12 cellular contexts compared by ENCODE assay signal in genomic region chr15:29736012-29736744, GRCh38.
DNase-seq lines count a peak whose midpoint lies in the region; ATAC-seq and TF ChIP-seq lines count a peak whose summit lies in the region.
"Had no signal": no experiment of that assay in that cellular context is flagged by ENCODE, and none has a peak within 500 bp of the region (broad histone marks: within the 10 kb centered on the region; RNA-seq: fewer than 3 reads in every experiment).

No MANE protein-coding gene starts in this region.

- H3K79me2 ChIP-seq in osteoblast (ENCODE audit: insufficient read depth, low read length): no peaks in the 10 kb centered on the region

- H3K36me3 Mint-ChIP-seq in activated CD8-positive, alpha-beta memory T cell treated with anti-CD3 and anti-CD28 coated beads, Interleukin-2, amount 10 ng/mL, durations not matched to agents 7 days and 5 days: no peaks in the 10 kb centered on the region
- H3K36me3 Mint-ChIP-seq in T-helper 1 cell treated with Interleukin-12 subunit alpha and Interleukin-12 subunit beta and Interleukin-4 antibody, amounts not matched to agents 30 μg/mL and 1 μg/mL, for 36 hours (ENCODE audit: low read depth): no peaks in the 10 kb centered on the region
- H3K36me3 Mint-ChIP-seq: natural killer cell had no signal

- H3K27ac Mint-ChIP-seq in activated CD8-positive, alpha-beta memory T cell treated with anti-CD3 and anti-CD28 coated beads, Interleukin-2, amount 10 ng/mL, durations not matched to agents 7 days and 5 days: no peak overlapping the region
- H3K27ac Mint-ChIP-seq in T-helper 1 cell treated with Interleukin-12 subunit alpha and Interleukin-12 subunit beta and Interleukin-4 antibody, amounts not matched to agents 30 μg/mL and 1 μg/mL, for 36 hours: no peak overlapping the region
- H3K27ac Mint-ChIP-seq: activated naive CD4-positive, alpha-beta T cell treated with anti-CD3 and anti-CD28 coated beads for 36 hours; natural killer cell; stimulated activated naive CD8-positive, alpha-beta T cell treated with anti-CD3 and anti-CD28 coated beads, Interleukin-15, Interleukin-2, amounts not matched to agents 100 ng/mL and 50 ng/mL, for 24 hours had no signal

- peaks cover 2% of the 10 kb centered on the region for H4K20me1 ChIP-seq in osteoblast (ENCODE audit: insufficient read depth, low read length)

- no peaks in the 10 kb centered on the region for H3K27me3 ChIP-seq in osteoblast (ENCODE audit: insufficient read depth, low read length)
- H3K27me3 ChIP-seq: MG63 had no signal

- H3K4me3 ChIP-seq in osteoblast (ENCODE audit: insufficient read depth, low read length): no peak overlapping the region
- H3K4me3 ChIP-seq: MG63 had no signal

- peak overlapping the region; percentile 5 for H3K4me2 ChIP-seq in osteoblast (ENCODE audit: insufficient read depth, low read length)

- H3K4me3 Mint-ChIP-seq in activated CD8-positive, alpha-beta memory T cell treated with anti-CD3 and anti-CD28 coated beads, Interleukin-2, amount 10 ng/mL, durations not matched to agents 7 days and 5 days: no peak overlapping the region
- peak overlapping the region; percentile 3 for H3K4me3 Mint-ChIP-seq in T-helper 1 cell treated with Interleukin-12 subunit alpha and Interleukin-12 subunit beta and Interleukin-4 antibody, amounts not matched to agents 30 μg/mL and 1 μg/mL, for 36 hours
- H3K4me3 Mint-ChIP-seq: activated naive CD4-positive, alpha-beta T cell treated with anti-CD3 and anti-CD28 coated beads for 36 hours; natural killer cell; stimulated activated naive CD8-positive, alpha-beta T cell treated with anti-CD3 and anti-CD28 coated beads, Interleukin-15, Interleukin-2, amounts not matched to agents 100 ng/mL and 50 ng/mL, for 24 hours had no signal

- peaks cover 24% of the 10 kb centered on the region for H3K4me1 ChIP-seq in osteoblast (ENCODE audit: insufficient read depth, low read length)

- CTCF ChIA-PET in activated CD8-positive, alpha-beta memory T cell treated with anti-CD3 and anti-CD28 coated beads, Interleukin-2, amount 10 ng/mL, durations not matched to agents 7 days and 5 days (lab: Charles Lee): interaction anchor here (0.7 kb wide), 1 partner anchor 334 kb away, joined by 3 read pairs; no protein-coding TSS in a partner anchor

- peaks cover 21% of the 10 kb centered on the region for H3K4me1 Mint-ChIP-seq in activated CD8-positive, alpha-beta memory T cell treated with anti-CD3 and anti-CD28 coated beads, Interleukin-2, amount 10 ng/mL, durations not matched to agents 7 days and 5 days
- H3K4me1 Mint-ChIP-seq in T-helper 1 cell treated with Interleukin-12 subunit alpha and Interleukin-12 subunit beta and Interleukin-4 antibody, amounts not matched to agents 30 μg/mL and 1 μg/mL, for 36 hours (ENCODE audit: low read depth): peaks cover 9% of the 10 kb centered on the region

- no peaks in the 10 kb centered on the region for H3K9me3 ChIP-seq in osteoblast (ENCODE audit: low read depth, low read length)
- H3K9me3 ChIP-seq: MG63 had no signal

- H3K27ac ChIP-seq in osteoblast (ENCODE audit: low read depth, low read length): peak overlapping the region; percentile 30

- no peak for TF ChIP-seq CTCF in osteoblast (IDR thresholded peaks at IDR 0.05; ENCODE audit: extremely low read depth, low read depth, low read length)

- peak; percentile 69 for DNase-seq in activated CD8-positive, alpha-beta memory T cell treated with anti-CD3 and anti-CD28 coated beads, Interleukin-2, amount 10 ng/mL, durations not matched to agents 7 days and 5 days
- no peak for DNase-seq in activated CD8-positive, alpha-beta memory T cell treated with anti-CD3 and anti-CD28 coated beads, Interleukin-2, amount 50 U/mL, for 4 hours
- DNase-seq in osteoblast (ENCODE audit: insufficient read length, low spot score, missing footprints): peak; percentile 61
- DNase-seq in HT-29 (ENCODE audit: low spot score): no peak
- DNase-seq in activated T-cell treated with anti-CD3 and anti-CD28 coated beads, Interleukin-2, amount 50 U/mL, for 1 hour: no peak
- DNase-seq: activated naive CD4-positive, alpha-beta T cell treated with anti-CD3 and anti-CD28 coated beads for 36 hours; natural killer cell had no signal

- peak; percentile 71 for ATAC-seq in activated CD8-positive, alpha-beta memory T cell treated with anti-CD3 and anti-CD28 coated beads, Interleukin-2, amount 10 ng/mL, durations not matched to agents 7 days and 5 days
- peak; percentile 50 for ATAC-seq in HG02763 (IDR thresholded peaks at IDR 0.05; ENCODE audit: unreplicated experiment)
- ATAC-seq in GM21786 (IDR thresholded peaks at IDR 0.05; ENCODE audit: unreplicated experiment): no peak

- peaks cover 38% of the 10 kb centered on the region for H3K36me3 ChIP-seq in osteoblast (ENCODE audit: insufficient read depth, low read length)

- no peak overlapping the region for H2AFZ ChIP-seq in osteoblast (ENCODE audit: low read length)

- no peaks in the 10 kb centered on the region for H3K9me3 Mint-ChIP-seq in activated CD8-positive, alpha-beta memory T cell treated with anti-CD3 and anti-CD28 coated beads, Interleukin-2, amount 10 ng/mL, durations not matched to agents 7 days and 5 days (ENCODE audit: low read depth)
- no peaks in the 10 kb centered on the region for H3K9me3 Mint-ChIP-seq in T-helper 1 cell treated with Interleukin-12 subunit alpha and Interleukin-12 subunit beta and Interleukin-4 antibody, amounts not matched to agents 30 μg/mL and 1 μg/mL, for 36 hours
- H3K9me3 Mint-ChIP-seq: activated naive CD4-positive, alpha-beta T cell treated with anti-CD3 and anti-CD28 coated beads for 36 hours; natural killer cell; stimulated activated naive CD8-positive, alpha-beta T cell treated with anti-CD3 and anti-CD28 coated beads, Interleukin-15, Interleukin-2, amounts not matched to agents 100 ng/mL and 50 ng/mL, for 24 hours had no signal

- peaks cover 43% of the 10 kb centered on the region for H3K27me3 Mint-ChIP-seq in activated CD8-positive, alpha-beta memory T cell treated with anti-CD3 and anti-CD28 coated beads, Interleukin-2, amount 10 ng/mL, durations not matched to agents 7 days and 5 days
- H3K27me3 Mint-ChIP-seq in T-helper 1 cell treated with Interleukin-12 subunit alpha and Interleukin-12 subunit beta and Interleukin-4 antibody, amounts not matched to agents 30 μg/mL and 1 μg/mL, for 36 hours (ENCODE audit: low read depth): peaks cover 11% of the 10 kb centered on the region

Comparison
In these comparisons a context has a peak if more than half of its experiments do, and no peak if none do; other contexts are left out.
1. DNase-seq: peak in activated CD8-positive, alpha-beta memory T cell treated with anti-CD3 and anti-CD28 coated beads, Interleukin-2, amount 10 ng/mL, durations not matched to agents 7 days and 5 days (single experiment) and osteoblast (single experiment); none in activated CD8-positive, alpha-beta memory T cell treated with anti-CD3 and anti-CD28 coated beads, Interleukin-2, amount 50 U/mL, for 4 hours (single experiment), HT-29 (single experiment) and activated T-cell treated with anti-CD3 and anti-CD28 coated beads, Interleukin-2, amount 50 U/mL, for 1 hour (single experiment).